Comparison of ENCODE assay signal across 19 cellular contexts in the genomic region with DNA sequence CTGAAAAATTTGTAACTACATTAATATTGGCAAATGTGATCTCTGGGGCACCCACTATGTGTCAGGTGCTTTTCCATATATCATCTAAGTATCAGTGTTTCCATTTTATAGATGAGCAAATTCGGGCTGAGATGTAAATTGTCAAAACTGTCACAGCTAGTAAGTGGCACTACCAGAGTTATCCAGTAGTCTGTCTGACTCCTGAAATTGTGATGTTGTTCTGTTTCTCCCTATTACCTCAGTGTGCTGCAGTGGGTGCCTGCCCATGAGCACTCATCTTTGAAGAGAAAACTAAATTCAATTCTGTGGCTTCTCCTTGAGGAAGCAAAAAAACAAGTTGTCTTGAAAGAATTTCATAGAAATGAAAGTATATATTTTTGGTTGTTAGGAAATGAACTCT.
"Had no signal": no experiment of that assay in that cellular context is flagged by ENCODE, and none has a peak within 500 bp of the region (broad histone marks: within the 10 kb centered on the region; RNA-seq: fewer than 3 reads in every experiment).

No MANE protein-coding gene starts in this region.

- H3K9me3 ChIP-seq: heart right ventricle, tibial artery had no signal

- H3K36me3 ChIP-seq: heart right ventricle, tibial artery had no signal

- H3K27me3 ChIP-seq: tibial artery had no signal

- ATAC-seq: activated CD8-positive, alpha-beta T cell treated with anti-CD3 and anti-CD28 coated beads for 36 hours; activated T-cell treated with anti-CD3 and anti-CD28 coated beads, Interleukin-2, amount 50 U/mL, for 72 hours; heart right ventricle; left lobe of liver; natural killer cell; right cardiac atrium; stimulated activated effector memory CD8-positive, alpha-beta T cell treated with anti-CD3 and anti-CD28 coated beads, Interleukin-12 subunit alpha, Interleukin-12 subunit beta, amount 100 ng/mL, for 72 hours had no signal

- FAIRE-seq: bronchial epithelial cell, frontal cortex, islet of Langerhans had no signal

- H3K4me3 ChIP-seq: heart right ventricle, smooth muscle cell, tibial artery had no signal

- H3K4me1 ChIP-seq: heart right ventricle, tibial artery had no signal

- DNase-seq: activated CD4-positive, alpha-beta T cell treated with anti-CD3 and anti-CD28 coated beads for 4 hours; activated CD8-positive, alpha-beta memory T cell treated with anti-CD3 and anti-CD28 coated beads, Interleukin-2, amount 50 U/mL, for 4 hours; activated CD8-positive, alpha-beta T cell treated with anti-CD3 and anti-CD28 coated beads for 36 hours; activated naive CD4-positive, alpha-beta T cell; activated T-cell treated with anti-CD3 and anti-CD28 coated beads, Interleukin-2, amount 50 U/mL, for 72 hours; aorta; heart right ventricle; natural killer cell; nucleus accumbens; right cardiac atrium; T-helper 9 cell; tibial artery had no signal

- H3K4me2 ChIP-seq: smooth muscle cell had no signal

- H3K27ac ChIP-seq: heart right ventricle, tibial artery, VCaP had no signal
